1 cellular context compared by ENCODE assay signal in genomic region chr12:74170645-74171477, GRCh38.
TF ChIP-seq lines count a peak whose summit lies in the region.

No MANE protein-coding gene starts in this region.

TF ChIP-seq in K562, 482 proteins besides CTCF, POLR2A, EP300 and RAD21 (continued from another document and continues in another):
- TF ChIP-seq PBX2 (CRISPR knock-in tag; IDR thresholded peaks at IDR 0.05; ENCODE audit: low read depth) (no peak), PBX2 (tag; conservative IDR thresholded peaks at IDR 0.05; ENCODE audit: low read depth) (no peak), PCBP2 (IDR thresholded peaks at IDR 0.05; ENCODE audit: low read depth, low read length, poor library complexity, severe bottlenecking) (no peak), ZNF644 (tag; IDR thresholded peaks at IDR 0.05; ENCODE audit: low read depth) (no peak), NR3C1 (CRISPR knock-in tag; IDR thresholded peaks at IDR 0.05) (no peak), ETV6 (IDR thresholded peaks at IDR 0.05; ENCODE audit: borderline replicate concordance in 1 of 2, low read depth in 2 of 2, low read length in 1 of 2) (no peak), ETV6 (CRISPR knock-in tag; IDR thresholded peaks at IDR 0.05; ENCODE audit: borderline replicate concordance) (no peak), SAP30 (IDR thresholded peaks at IDR 0.05; ENCODE audit: borderline replicate concordance, insufficient read depth, low read depth, low read length, poor library complexity, severe bottlenecking) (peak; percentile 30), TAF9B (IDR thresholded peaks at IDR 0.05; ENCODE audit: partially characterized antibody) (no peak), ZNF146 (CRISPR knock-in tag; IDR thresholded peaks at IDR 0.05; ENCODE audit: unreplicated experiment) (no peak), PATZ1 (CRISPR knock-in tag; IDR thresholded peaks at IDR 0.05; ENCODE audit: borderline replicate concordance) (no peak), CAMTA2 (CRISPR knock-in tag; conservative IDR thresholded peaks at IDR 0.05) (no peak), DACH1 (IDR thresholded peaks at IDR 0.05; ENCODE audit: partially characterized antibody) (no peak), RBM15 (IDR thresholded peaks at IDR 0.05; ENCODE audit: insufficient read depth, low read length) (no peak), SRSF3 (IDR thresholded peaks at IDR 0.05; ENCODE audit: insufficient read depth, low read length) (no peak), ZNF507 (tag; conservative IDR thresholded peaks at IDR 0.05) (no peak), CBFB (CRISPR knock-in tag; IDR thresholded peaks at IDR 0.05) (no peak), RBM34 (IDR thresholded peaks at IDR 0.05; ENCODE audit: borderline replicate concordance, insufficient read depth, low read length) (no peak), MBD1 (CRISPR knock-in tag; IDR thresholded peaks at IDR 0.05) (no peak), GTF2F1 (IDR thresholded peaks at IDR 0.05; ENCODE audit: low read depth, low read length) (no peak), TGIF2 (CRISPR knock-in tag; IDR thresholded peaks at IDR 0.05) (no peak), ZNF589 (CRISPR knock-in tag; IDR thresholded peaks at IDR 0.05; ENCODE audit: low read depth) (no peak), ZKSCAN1 (IDR thresholded peaks at IDR 0.05; ENCODE audit: low read depth, low read length) (no peak), PHF8 (IDR thresholded peaks at IDR 0.05; ENCODE audit: borderline replicate concordance, low read length) (peak; percentile 62; the same call in 1 of the 2 replicates), SMC3 (conservative IDR thresholded peaks at IDR 0.05; ENCODE audit: insufficient read depth, low read depth, low read length) (no peak), GABPB1 (CRISPR knock-in tag; IDR thresholded peaks at IDR 0.05) (peak; percentile 54; the same call in 1 of the 2 replicates), ZNF584 (CRISPR knock-in tag; IDR thresholded peaks at IDR 0.05; ENCODE audit: low read depth) (no peak), HLTF (IDR thresholded peaks at IDR 0.05) (no peak), E2F6 (IDR thresholded peaks at IDR 0.05; ENCODE audit: borderline replicate concordance in 1 of 2, extremely low read depth in 1 of 2, insufficient read depth in 1 of 2, insufficient read length in 1 of 2, low read depth in 1 of 2, low read length in 1 of 2, poor library complexity in 1 of 2, severe bottlenecking in 1 of 2) (peak; percentile 46 to 51), MEF2D (tag; conservative IDR thresholded peaks at IDR 0.05; ENCODE audit: low read depth) (no peak), SP2 (IDR thresholded peaks at IDR 0.05; ENCODE audit: extremely low read depth, low read depth, low read length, poor library complexity, severe bottlenecking) (no peak), NR2C1 (IDR thresholded peaks at IDR 0.05) (no peak), NR2C1 (tag; IDR thresholded peaks at IDR 0.05) (no peak), NFE2L1 (tag; IDR thresholded peaks at IDR 0.05; ENCODE audit: borderline replicate concordance, low read depth) (no peak)
- TF ChIP-seq, protein P1, sequence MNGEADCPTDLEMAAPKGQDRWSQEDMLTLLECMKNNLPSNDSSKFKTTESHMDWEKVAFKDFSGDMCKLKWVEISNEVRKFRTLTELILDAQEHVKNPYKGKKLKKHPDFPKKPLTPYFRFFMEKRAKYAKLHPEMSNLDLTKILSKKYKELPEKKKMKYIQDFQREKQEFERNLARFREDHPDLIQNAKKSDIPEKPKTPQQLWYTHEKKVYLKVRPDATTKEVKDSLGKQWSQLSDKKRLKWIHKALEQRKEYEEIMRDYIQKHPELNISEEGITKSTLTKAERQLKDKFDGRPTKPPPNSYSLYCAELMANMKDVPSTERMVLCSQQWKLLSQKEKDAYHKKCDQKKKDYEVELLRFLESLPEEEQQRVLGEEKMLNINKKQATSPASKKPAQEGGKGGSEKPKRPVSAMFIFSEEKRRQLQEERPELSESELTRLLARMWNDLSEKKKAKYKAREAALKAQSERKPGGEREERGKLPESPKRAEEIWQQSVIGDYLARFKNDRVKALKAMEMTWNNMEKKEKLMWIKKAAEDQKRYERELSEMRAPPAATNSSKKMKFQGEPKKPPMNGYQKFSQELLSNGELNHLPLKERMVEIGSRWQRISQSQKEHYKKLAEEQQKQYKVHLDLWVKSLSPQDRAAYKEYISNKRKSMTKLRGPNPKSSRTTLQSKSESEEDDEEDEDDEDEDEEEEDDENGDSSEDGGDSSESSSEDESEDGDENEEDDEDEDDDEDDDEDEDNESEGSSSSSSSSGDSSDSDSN (IDR thresholded peaks at IDR 0.05; ENCODE audit: borderline replicate concordance in 1 of 2, low read depth in 2 of 2, low read length in 2 of 2): peak in 1 of 2 experiments; percentile 79; a peak in 2 of 4 replicates
- TF ChIP-seq, protein P2, sequence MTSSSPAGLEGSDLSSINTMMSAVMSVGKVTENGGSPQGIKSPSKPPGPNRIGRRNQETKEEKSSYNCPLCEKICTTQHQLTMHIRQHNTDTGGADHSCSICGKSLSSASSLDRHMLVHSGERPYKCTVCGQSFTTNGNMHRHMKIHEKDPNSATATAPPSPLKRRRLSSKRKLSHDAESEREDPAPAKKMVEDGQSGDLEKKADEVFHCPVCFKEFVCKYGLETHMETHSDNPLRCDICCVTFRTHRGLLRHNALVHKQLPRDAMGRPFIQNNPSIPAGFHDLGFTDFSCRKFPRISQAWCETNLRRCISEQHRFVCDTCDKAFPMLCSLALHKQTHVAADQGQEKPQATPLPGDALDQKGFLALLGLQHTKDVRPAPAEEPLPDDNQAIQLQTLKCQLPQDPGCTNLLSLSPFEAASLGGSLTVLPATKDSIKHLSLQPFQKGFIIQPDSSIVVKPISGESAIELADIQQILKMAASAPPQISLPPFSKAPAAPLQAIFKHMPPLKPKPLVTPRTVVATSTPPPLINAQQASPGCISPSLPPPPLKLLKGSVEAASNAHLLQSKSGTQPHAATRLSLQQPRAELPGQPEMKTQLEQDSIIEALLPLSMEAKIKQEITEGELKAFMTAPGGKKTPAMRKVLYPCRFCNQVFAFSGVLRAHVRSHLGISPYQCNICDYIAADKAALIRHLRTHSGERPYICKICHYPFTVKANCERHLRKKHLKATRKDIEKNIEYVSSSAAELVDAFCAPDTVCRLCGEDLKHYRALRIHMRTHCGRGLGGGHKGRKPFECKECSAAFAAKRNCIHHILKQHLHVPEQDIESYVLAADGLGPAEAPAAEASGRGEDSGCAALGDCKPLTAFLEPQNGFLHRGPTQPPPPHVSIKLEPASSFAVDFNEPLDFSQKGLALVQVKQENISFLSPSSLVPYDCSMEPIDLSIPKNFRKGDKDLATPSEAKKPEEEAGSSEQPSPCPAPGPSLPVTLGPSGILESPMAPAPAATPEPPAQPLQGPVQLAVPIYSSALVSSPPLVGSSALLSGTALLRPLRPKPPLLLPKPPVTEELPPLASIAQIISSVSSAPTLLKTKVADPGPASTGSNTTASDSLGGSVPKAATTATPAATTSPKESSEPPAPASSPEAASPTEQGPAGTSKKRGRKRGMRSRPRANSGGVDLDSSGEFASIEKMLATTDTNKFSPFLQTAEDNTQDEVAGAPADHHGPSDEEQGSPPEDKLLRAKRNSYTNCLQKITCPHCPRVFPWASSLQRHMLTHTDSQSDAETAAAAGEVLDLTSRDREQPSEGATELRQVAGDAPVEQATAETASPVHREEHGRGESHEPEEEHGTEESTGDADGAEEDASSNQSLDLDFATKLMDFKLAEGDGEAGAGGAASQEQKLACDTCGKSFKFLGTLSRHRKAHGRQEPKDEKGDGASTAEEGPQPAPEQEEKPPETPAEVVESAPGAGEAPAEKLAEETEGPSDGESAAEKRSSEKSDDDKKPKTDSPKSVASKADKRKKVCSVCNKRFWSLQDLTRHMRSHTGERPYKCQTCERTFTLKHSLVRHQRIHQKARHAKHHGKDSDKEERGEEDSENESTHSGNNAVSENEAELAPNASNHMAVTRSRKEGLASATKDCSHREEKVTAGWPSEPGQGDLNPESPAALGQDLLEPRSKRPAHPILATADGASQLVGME (CRISPR knock-in tag; IDR thresholded peaks at IDR 0.05): no peak
- TF ChIP-seq, protein P3, sequence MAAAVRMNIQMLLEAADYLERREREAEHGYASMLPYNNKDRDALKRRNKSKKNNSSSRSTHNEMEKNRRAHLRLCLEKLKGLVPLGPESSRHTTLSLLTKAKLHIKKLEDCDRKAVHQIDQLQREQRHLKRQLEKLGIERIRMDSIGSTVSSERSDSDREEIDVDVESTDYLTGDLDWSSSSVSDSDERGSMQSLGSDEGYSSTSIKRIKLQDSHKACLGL (CRISPR knock-in tag; IDR thresholded peaks at IDR 0.05; ENCODE audit: borderline replicate concordance, poor library complexity, severe bottlenecking): no peak
- TF ChIP-seq, protein P4, sequence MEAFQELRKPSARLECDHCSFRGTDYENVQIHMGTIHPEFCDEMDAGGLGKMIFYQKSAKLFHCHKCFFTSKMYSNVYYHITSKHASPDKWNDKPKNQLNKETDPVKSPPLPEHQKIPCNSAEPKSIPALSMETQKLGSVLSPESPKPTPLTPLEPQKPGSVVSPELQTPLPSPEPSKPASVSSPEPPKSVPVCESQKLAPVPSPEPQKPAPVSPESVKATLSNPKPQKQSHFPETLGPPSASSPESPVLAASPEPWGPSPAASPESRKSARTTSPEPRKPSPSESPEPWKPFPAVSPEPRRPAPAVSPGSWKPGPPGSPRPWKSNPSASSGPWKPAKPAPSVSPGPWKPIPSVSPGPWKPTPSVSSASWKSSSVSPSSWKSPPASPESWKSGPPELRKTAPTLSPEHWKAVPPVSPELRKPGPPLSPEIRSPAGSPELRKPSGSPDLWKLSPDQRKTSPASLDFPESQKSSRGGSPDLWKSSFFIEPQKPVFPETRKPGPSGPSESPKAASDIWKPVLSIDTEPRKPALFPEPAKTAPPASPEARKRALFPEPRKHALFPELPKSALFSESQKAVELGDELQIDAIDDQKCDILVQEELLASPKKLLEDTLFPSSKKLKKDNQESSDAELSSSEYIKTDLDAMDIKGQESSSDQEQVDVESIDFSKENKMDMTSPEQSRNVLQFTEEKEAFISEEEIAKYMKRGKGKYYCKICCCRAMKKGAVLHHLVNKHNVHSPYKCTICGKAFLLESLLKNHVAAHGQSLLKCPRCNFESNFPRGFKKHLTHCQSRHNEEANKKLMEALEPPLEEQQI (IDR thresholded peaks at IDR 0.05): no peak
- TF ChIP-seq, protein P5, sequence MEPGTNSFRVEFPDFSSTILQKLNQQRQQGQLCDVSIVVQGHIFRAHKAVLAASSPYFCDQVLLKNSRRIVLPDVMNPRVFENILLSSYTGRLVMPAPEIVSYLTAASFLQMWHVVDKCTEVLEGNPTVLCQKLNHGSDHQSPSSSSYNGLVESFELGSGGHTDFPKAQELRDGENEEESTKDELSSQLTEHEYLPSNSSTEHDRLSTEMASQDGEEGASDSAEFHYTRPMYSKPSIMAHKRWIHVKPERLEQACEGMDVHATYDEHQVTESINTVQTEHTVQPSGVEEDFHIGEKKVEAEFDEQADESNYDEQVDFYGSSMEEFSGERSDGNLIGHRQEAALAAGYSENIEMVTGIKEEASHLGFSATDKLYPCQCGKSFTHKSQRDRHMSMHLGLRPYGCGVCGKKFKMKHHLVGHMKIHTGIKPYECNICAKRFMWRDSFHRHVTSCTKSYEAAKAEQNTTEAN (CRISPR knock-in tag; IDR thresholded peaks at IDR 0.05): no peak
